ENCODE assay signal across 2 cellular contexts in genomic region chr22:17214416-17215043, GRCh38.
TF ChIP-seq lines count a peak whose summit lies in the region.

No MANE protein-coding gene starts in this region.

TF ChIP-seq in HEK293, 187 proteins besides CTCF, POLR2A, EP300 and RAD21:
- TF ChIP-seq, protein P1, sequence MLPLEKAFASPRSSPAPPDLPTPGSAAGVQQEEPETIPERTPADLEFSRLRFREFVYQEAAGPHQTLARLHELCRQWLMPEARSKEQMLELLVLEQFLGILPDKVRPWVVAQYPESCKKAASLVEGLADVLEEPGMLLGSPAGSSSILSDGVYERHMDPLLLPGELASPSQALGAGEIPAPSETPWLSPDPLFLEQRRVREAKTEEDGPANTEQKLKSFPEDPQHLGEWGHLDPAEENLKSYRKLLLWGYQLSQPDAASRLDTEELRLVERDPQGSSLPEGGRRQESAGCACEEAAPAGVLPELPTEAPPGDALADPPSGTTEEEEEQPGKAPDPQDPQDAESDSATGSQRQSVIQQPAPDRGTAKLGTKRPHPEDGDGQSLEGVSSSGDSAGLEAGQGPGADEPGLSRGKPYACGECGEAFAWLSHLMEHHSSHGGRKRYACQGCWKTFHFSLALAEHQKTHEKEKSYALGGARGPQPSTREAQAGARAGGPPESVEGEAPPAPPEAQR (tag by site-specific recombination; IDR thresholded peaks at IDR 0.05) = no peak
- TF ChIP-seq HOXA7 (CRISPR knock-in tag; IDR thresholded peaks at IDR 0.05; ENCODE audit: borderline replicate concordance) = no peak
- peak; percentile 60; the same call in 1 of the 2 replicates for TF ChIP-seq ZNF23 (tag by site-specific recombination; IDR thresholded peaks at IDR 0.05; ENCODE audit: borderline replicate concordance)
- no peak for TF ChIP-seq BCL11A (tag by site-specific recombination; IDR thresholded peaks at IDR 0.05; ENCODE audit: low read depth)
- TF ChIP-seq ZNF792 (tag by site-specific recombination; IDR thresholded peaks at IDR 0.05) = no peak
- no peak for TF ChIP-seq ZNF248 (tag by site-specific recombination; IDR thresholded peaks at IDR 0.05)
- TF ChIP-seq ZBTB17 (tag by site-specific recombination; IDR thresholded peaks at IDR 0.05) = peak; percentile 75

TF ChIP-seq in GM12878, 131 proteins besides CTCF, POLR2A, EP300 and RAD21:
- no peak for TF ChIP-seq MTA3 (IDR thresholded peaks at IDR 0.05; ENCODE audit: borderline replicate concordance, low read length)
- TF ChIP-seq, protein P2, sequence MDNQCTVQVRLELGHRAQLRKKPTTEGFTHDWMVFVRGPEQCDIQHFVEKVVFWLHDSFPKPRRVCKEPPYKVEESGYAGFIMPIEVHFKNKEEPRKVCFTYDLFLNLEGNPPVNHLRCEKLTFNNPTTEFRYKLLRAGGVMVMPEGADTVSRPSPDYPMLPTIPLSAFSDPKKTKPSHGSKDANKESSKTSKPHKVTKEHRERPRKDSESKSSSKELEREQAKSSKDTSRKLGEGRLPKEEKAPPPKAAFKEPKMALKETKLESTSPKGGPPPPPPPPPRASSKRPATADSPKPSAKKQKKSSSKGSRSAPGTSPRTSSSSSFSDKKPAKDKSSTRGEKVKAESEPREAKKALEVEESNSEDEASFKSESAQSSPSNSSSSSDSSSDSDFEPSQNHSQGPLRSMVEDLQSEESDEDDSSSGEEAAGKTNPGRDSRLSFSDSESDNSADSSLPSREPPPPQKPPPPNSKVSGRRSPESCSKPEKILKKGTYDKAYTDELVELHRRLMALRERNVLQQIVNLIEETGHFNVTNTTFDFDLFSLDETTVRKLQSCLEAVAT (IDR thresholded peaks at IDR 0.05) = peak; percentile 98
- TF ChIP-seq SMC3 (IDR thresholded peaks at IDR 0.05; ENCODE audit: borderline replicate concordance, low read length) = no peak
- no peak for TF ChIP-seq SMAD1 (IDR thresholded peaks at IDR 0.05; ENCODE audit: low read depth, partially characterized antibody)
- TF ChIP-seq ATF7 (IDR thresholded peaks at IDR 0.05; ENCODE audit: low read depth) = no peak
- TF ChIP-seq SRF (IDR thresholded peaks at IDR 0.05; ENCODE audit: low read depth in 2 of 2, low read length in 2 of 2) = peak in 1 of 2 experiments; percentile 62; a peak in 1 of 4 replicates
TF ChIP-seq in GM12878: peak in this region for 2.
